Comparison of ENCODE assay signal across 8 cellular contexts in the genomic region with DNA sequence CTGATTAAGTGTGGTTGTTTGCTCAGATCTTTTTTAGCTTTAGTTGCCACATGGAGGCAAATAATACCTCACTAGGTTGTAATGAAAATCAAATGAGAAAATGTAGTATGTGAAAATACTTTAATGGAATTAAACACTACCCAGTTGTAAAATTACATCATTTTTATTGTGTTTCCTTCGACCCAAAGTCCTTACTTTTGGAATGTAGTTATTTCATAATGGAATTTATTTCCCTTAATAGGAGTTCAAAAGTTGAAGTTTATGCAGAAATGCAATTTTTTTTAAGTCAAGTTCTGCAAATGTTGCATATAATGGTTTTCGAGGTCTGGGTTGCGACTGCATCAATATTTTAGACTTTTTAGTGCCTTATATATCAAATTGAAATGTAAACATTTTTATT. TPM values are rescaled to one million over a fixed set of nuclear protein-coding genes. Genes with fewer than 3 reads are reported as not detected.
DNase-seq lines count a peak whose midpoint lies in the region; ATAC-seq and TF ChIP-seq lines count a peak whose summit lies in the region.

No MANE protein-coding gene starts in this region.

- peaks cover 84% of the 10 kb centered on the region for H3K4me1 Mint-ChIP-seq in CD4-positive, alpha-beta T cell (ENCODE audit: low read depth)
- peaks cover 44% of the 10 kb centered on the region for H3K4me1 Mint-ChIP-seq in neural progenitor cell

- peak overlapping the region; percentile 96 for H3K27ac Mint-ChIP-seq in CD4-positive, alpha-beta T cell
- H3K27ac Mint-ChIP-seq in neural progenitor cell, result no peak overlapping the region

- H3K4me3 Mint-ChIP-seq in CD4-positive, alpha-beta T cell, result peak overlapping the region; percentile 100
- H3K4me3 Mint-ChIP-seq in neural progenitor cell, result peak overlapping the region; percentile 99

- no peak overlapping the region for H3K9ac ChIP-seq in neural progenitor cell

- POLR2A ChIA-PET in CD4-positive, alpha-beta T cell (lab: Charles Lee), result interaction anchor here (0.8 to 1.5 kb wide), 3 partner anchors 9 to 651 kb away, joined by 3 to 6 read pairs (median 5); a partner anchor contains a TSS

- CTCF ChIA-PET in CD4-positive, alpha-beta T cell (lab: Charles Lee), result interaction anchor here (1.2 kb wide), 1 partner anchor 29 kb away, joined by 4 read pairs; no protein-coding TSS in a partner anchor

- H3K79me2 ChIP-seq in neural progenitor cell (ENCODE audit: low read depth), result peaks cover 97% of the 10 kb centered on the region

- intact Hi-C loops in CD4-positive, alpha-beta T cell (cut with DNase I, micrococcal nuclease), result loop anchor here in 1 of 2 experiments (10.0 kb wide), 2 partner anchors 107 to 543 kb away; a partner anchor contains a TSS

- H3K4me2 ChIP-seq in neural progenitor cell, result peak overlapping the region; percentile 70

- H3K9me3 ChIP-seq in CD4-positive, alpha-beta T cell (ENCODE audit: control insufficient read depth, low read length), result no peaks in the 10 kb centered on the region
- H3K9me3 ChIP-seq in ectodermal cell (ENCODE audit: control insufficient read depth, low read length) (no peaks in the 10 kb centered on the region), neural progenitor cell (ENCODE audit: low read depth) (no peaks in the 10 kb centered on the region)

- no peak for DNase-seq in CD4-positive, alpha-beta T cell
- DNase-seq in NB4 (ENCODE audit: low read depth) (no peak), neural progenitor cell (ENCODE audit: low spot score) (no peak), NOMO-1 treated with dmso at 0.1 percent for 144 hours (lab: John Stamatoyannopoulos, UW; ENCODE audit: unreplicated experiment) (no peak), AML-193 (lab: John Stamatoyannopoulos, UW) (no peak)

- H3K36me3 ChIP-seq in ectodermal cell (ENCODE audit: control insufficient read depth, insufficient read depth, low read length) (no peaks in the 10 kb centered on the region), neural progenitor cell (peaks cover 16% of the 10 kb centered on the region)

- ATAC-seq in CD4-positive, alpha-beta T cell (ENCODE audit: poor library complexity), result no peak
- no peak for ATAC-seq in HG03521 (IDR thresholded peaks at IDR 0.05; ENCODE audit: unreplicated experiment)
- no peak for ATAC-seq in GM21381 (IDR thresholded peaks at IDR 0.05; ENCODE audit: unreplicated experiment)

- 0 to 40% methylated on average over 1 to 2 of the region's 3 CpGs for WGBS in ectodermal cell, 2 experiments

- no peak for TF ChIP-seq CTCF in CD4-positive, alpha-beta T cell (IDR thresholded peaks at IDR 0.05)
- no peak for TF ChIP-seq CTCF in NB4 (IDR thresholded peaks at IDR 0.05; ENCODE audit: low read depth, low read length)
- TF ChIP-seq CTCF in neural progenitor cell (IDR thresholded peaks at IDR 0.05), result no peak

- no peaks in the 10 kb centered on the region for H3K9me3 Mint-ChIP-seq in CD4-positive, alpha-beta T cell
- no peaks in the 10 kb centered on the region for H3K9me3 Mint-ChIP-seq in neural progenitor cell

- peaks cover 83% of the 10 kb centered on the region for H4K20me1 ChIP-seq in neural progenitor cell (ENCODE audit: low read depth)

- H3K27me3 ChIP-seq in CD4-positive, alpha-beta T cell (ENCODE audit: control insufficient read depth, insufficient read depth, low read length), result no peaks in the 10 kb centered on the region
- H3K27me3 ChIP-seq in ectodermal cell (ENCODE audit: control insufficient read depth, insufficient read depth, low read length, poor library complexity, severe bottlenecking), result no peaks in the 10 kb centered on the region
- no peaks in the 10 kb centered on the region for H3K27me3 ChIP-seq in neural progenitor cell

- H3K4me3 ChIP-seq in NB4 (ENCODE audit: low read depth, low read length) (peak overlapping the region; percentile 92), ectodermal cell (ENCODE audit: insufficient read depth, low read depth, low read length) (peak overlapping the region; percentile 88), neural progenitor cell (peak overlapping the region; percentile 77)

- H3K27me3 Mint-ChIP-seq in CD4-positive, alpha-beta T cell, result no peaks in the 10 kb centered on the region
- H3K27me3 Mint-ChIP-seq in neural progenitor cell (ENCODE audit: insufficient read depth, low read depth), result peaks cover 2% of the 10 kb centered on the region

- peaks cover 12% of the 10 kb centered on the region for H3K4me1 ChIP-seq in ectodermal cell (ENCODE audit: control insufficient read depth, insufficient read depth, low read length)
- peaks cover 38% of the 10 kb centered on the region for H3K4me1 ChIP-seq in neural progenitor cell

- TF ChIP-seq POLR2A in NB4 (IDR thresholded peaks at IDR 0.05; ENCODE audit: extremely low read depth, insufficient read length), result no peak

- peaks cover 33% of the 10 kb centered on the region for H3K36me3 Mint-ChIP-seq in CD4-positive, alpha-beta T cell (ENCODE audit: low read depth)
- peaks cover 4% of the 10 kb centered on the region for H3K36me3 Mint-ChIP-seq in neural progenitor cell

- H3F3A ChIP-seq in neural progenitor cell (ENCODE audit: low read depth), result peaks cover 9% of the 10 kb centered on the region

- H2AFZ ChIP-seq in neural progenitor cell (replicated peaks), result no peak overlapping the region

- H3K27ac ChIP-seq in CD4-positive, alpha-beta T cell (ENCODE audit: low read depth, low read length), result peak overlapping the region; percentile 90
- H3K27ac ChIP-seq in ectodermal cell (ENCODE audit: insufficient read depth, low read depth, low read length, poor library complexity, severe bottlenecking), result no peak overlapping the region
- no peak overlapping the region for H3K27ac ChIP-seq in neural progenitor cell

RNA-seq across cellular contexts. Expression of a gene that starts 31.0 kb away (rescaled TPM):
- total RNA-seq in CD4-positive, alpha-beta T cell, result 10 to 100 TPM; 69.6 to 74.7 TPM
- polyA plus RNA-seq in ectodermal cell (2013, experiment 1 of 4), result 231 TPM
- polyA plus RNA-seq in ectodermal cell (2013, experiment 2 of 4), result 227 TPM
- 163 TPM for polyA plus RNA-seq in ectodermal cell (2013, experiment 3 of 4)
- polyA plus RNA-seq in ectodermal cell (2013, experiment 4 of 4), result 190 TPM
- total RNA-seq in neural progenitor cell (ENCODE audit: low replicate concordance), result 194 and 316 TPM in 2 replicates
